In the genomic region with DNA sequence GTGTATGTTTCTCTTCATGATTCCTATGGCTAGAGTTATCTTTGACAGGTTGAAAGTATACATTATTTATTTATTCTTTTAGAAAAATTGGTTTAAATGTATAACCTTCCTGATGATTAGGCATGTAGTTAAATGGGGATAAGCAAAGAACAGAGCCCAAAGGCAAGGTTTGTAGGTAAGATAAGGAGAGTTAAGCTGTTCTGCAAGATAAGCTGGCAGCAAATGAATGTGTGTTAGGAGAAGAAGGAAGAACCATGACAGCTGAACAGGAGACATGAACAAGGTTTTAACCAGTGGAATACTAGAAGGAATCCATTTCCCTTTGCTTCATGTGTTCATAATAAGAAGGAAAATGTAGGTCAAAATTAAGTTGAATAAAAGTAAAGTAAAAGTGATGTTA, we compare ENCODE assay signal across 31 cellular contexts.
"Had no signal": no experiment of that assay in that cellular context is flagged by ENCODE, and none has a peak within 500 bp of the region (broad histone marks: within the 10 kb centered on the region; RNA-seq: fewer than 3 reads in every experiment).

No MANE protein-coding gene starts in this region.

- H3K4me3 ChIP-seq: coronary artery, dorsolateral prefrontal cortex, esophagus muscularis mucosa, gastrocnemius medialis, heart right ventricle, hepatocyte had no signal

- DNase-seq: activated CD4-positive, alpha-beta T cell treated with anti-CD3 and anti-CD28 coated beads for 48 hours; activated CD4-positive, alpha-beta T cell treated with anti-CD3 and anti-CD28 coated beads, Interleukin-2, amount 50 U/mL, for 1 hour; activated CD4-positive, alpha-beta T cell treated with anti-CD3 and anti-CD28 coated beads, Interleukin-2, amount 50 U/mL, for 48 hours; activated CD8-positive, alpha-beta memory T cell treated with anti-CD3 and anti-CD28 coated beads for 24 hours; activated CD8-positive, alpha-beta T cell treated with anti-CD3 and anti-CD28 coated beads for 36 hours; activated effector memory CD4-positive, alpha-beta T cell treated with Interleukin-2 at 50 U/mL for 16 hours; activated gamma-delta T cell treated with Interleukin-2 at 50 U/mL for 16 hours; activated naive CD4-positive, alpha-beta T cell treated with anti-CD3 and anti-CD28 coated beads, Interleukin-2, amount 50 U/mL, for 16 hours; activated naive CD4-positive, alpha-beta T cell treated with Interleukin-2 at 50 U/mL for 16 hours; activated T-cell treated with anti-CD3 and anti-CD28 coated beads, Interleukin-2, amount 50 U/mL, for 4 hours; amniotic stem cell; anterior cingulate cortex; brain microvascular endothelial cell; dorsolateral prefrontal cortex; effector memory CD4-positive, alpha-beta T cell; endodermal cell; foreskin keratinocyte; gastrocnemius medialis; heart right ventricle; T-helper 1 cell; T-helper 17 cell; T1000 had no signal

- H3K4me1 ChIP-seq: esophagus muscularis mucosa, foreskin keratinocyte, gastrocnemius medialis, heart right ventricle had no signal

- H2AFZ ChIP-seq: hepatocyte had no signal

- H3K79me2 ChIP-seq: hepatocyte had no signal

- H3K27ac ChIP-seq: brain microvascular endothelial cell, coronary artery, dorsolateral prefrontal cortex, esophagus muscularis mucosa, foreskin keratinocyte, gastrocnemius medialis, heart right ventricle, hepatocyte, VCaP had no signal

- FAIRE-seq: astrocyte, bronchial epithelial cell, TTC549 had no signal

- H3K27me3 ChIP-seq: brain microvascular endothelial cell, dorsolateral prefrontal cortex, esophagus muscularis mucosa, foreskin keratinocyte, gastrocnemius medialis, heart right ventricle, hepatocyte had no signal

- H3K4me2 ChIP-seq: hepatocyte had no signal

- ATAC-seq: activated CD8-positive, alpha-beta T cell treated with anti-CD3 and anti-CD28 coated beads for 36 hours; activated T-cell treated with anti-CD3 and anti-CD28 coated beads, Interleukin-2, amount 50 U/mL, for 4 hours; activated T-helper 17 cell treated with anti-CD3 and anti-CD28 coated beads, Interleukin-2, amount 50 U/mL, for 72 hours; foreskin keratinocyte; gastrocnemius medialis; heart right ventricle; T-helper 17 cell; WTC11 had no signal

- H3K36me3 ChIP-seq: brain microvascular endothelial cell, esophagus muscularis mucosa, gastrocnemius medialis, heart right ventricle had no signal

- H3K9me3 ChIP-seq: gastrocnemius medialis had no signal
